In genomic region chr4:73259552-73260140, GRCh38 we compare ENCODE assay signal across 8 cellular contexts. TPM values are rescaled to one million over a fixed set of nuclear protein-coding genes. Genes with fewer than 3 reads are reported as not detected.
A peak's percentile ranks its signal among the peaks of the same experiment; 100 is the strongest.
DNase-seq lines count a peak whose midpoint lies in the region; ATAC-seq and TF ChIP-seq lines count a peak whose summit lies in the region.

No MANE protein-coding gene starts in this region.

- no peaks in the 10 kb centered on the region for H3K9me3 Mint-ChIP-seq in mesothelial cell of epicardium

- H3K27ac ChIP-seq in PC-3 (ENCODE audit: low read length) = peak overlapping the region; percentile 92
- H3K27ac ChIP-seq in caudate nucleus (ENCODE audit: low read depth, low read length) = peak overlapping the region; percentile 87
- peak overlapping the region; percentile 96 to 97 for H3K27ac ChIP-seq in uterus

- BruUV-seq in PC-3 (replicated peaks; lab: Mats Ljungman, UMichigan) = TSS peak; percentile 68

- no peaks in the 10 kb centered on the region for H3F3A ChIP-seq in PC-3 (ENCODE audit: low read length, unreplicated experiment)

- H4K20me1 ChIP-seq in PC-3 (ENCODE audit: low read length) = peaks cover 24% of the 10 kb centered on the region

- DNase-seq in activated T-cell treated with anti-CD3 and anti-CD28 coated beads for 4 hours = peak; percentile 9
- no peak for DNase-seq in activated T-cell treated with anti-CD3 and anti-CD28 coated beads, Interleukin-2, amount 50 U/mL, for 1 hour
- no peak for DNase-seq in PC-3
- peak in 3 of 61 donors; percentile 30 to 69 (median 31) for DNase-seq in caudate nucleus (lab: John Stamatoyannopoulos, UW)
- no peak for DNase-seq in mesothelial cell of epicardium (ENCODE audit: low spot score in 2 of 2, unreplicated experiment in 2 of 2)
- DNase-seq in uterus = no peak
- DNase-seq in DMS114 treated with DMSO at 0.1 percent for 48 hours (lab: John Stamatoyannopoulos, UW; ENCODE audit: unreplicated experiment) = no peak

- no peak for TF ChIP-seq POLR2A in uterus (IDR thresholded peaks at IDR 0.05)

- CTCF ChIA-PET in PC-3 (lab: Charles Lee) = interaction anchor here (0.6 kb wide), 1 partner anchor 46 kb away, joined by 4 read pairs; no protein-coding TSS in a partner anchor

- peak overlapping the region; percentile 95 for H3K9ac ChIP-seq in PC-3 (ENCODE audit: low read length)

- peaks cover 26% of the 10 kb centered on the region for H3K4me1 ChIP-seq in PC-3 (ENCODE audit: insufficient read depth, low read length)
- peaks cover 0 to 9% of the 10 kb centered on the region in 2 donors for H3K4me1 ChIP-seq in uterus

- H3K27me3 ChIP-seq in PC-3 (ENCODE audit: low read length) (no peaks in the 10 kb centered on the region), uterus (no peaks in the 10 kb centered on the region)

- peak overlapping the region; percentile 95 for H3K4me3 Mint-ChIP-seq in mesothelial cell of epicardium

- peak overlapping the region; percentile 88 for H3K4me2 ChIP-seq in PC-3 (ENCODE audit: low read length)

- POLR2A ChIA-PET in PC-3 (lab: Charles Lee; ENCODE audit: unreplicated experiment) = interaction anchor here (0.7 to 1.5 kb wide), 2 partner anchors 50 to 186 kb away, joined by 3 to 15 read pairs; no protein-coding TSS in a partner anchor

- peak overlapping the region; percentile 72 for H2AFZ ChIP-seq in PC-3 (ENCODE audit: low read length)

- TF ChIP-seq CTCF in PC-3 (conservative IDR thresholded peaks at IDR 0.05; ENCODE audit: low read depth, low read length) (no peak), mesothelial cell of epicardium (IDR thresholded peaks at IDR 0.05; ENCODE audit: unreplicated experiment) (no peak), uterus (IDR thresholded peaks at IDR 0.05) (no peak)

- H3K9me2 ChIP-seq in PC-3 (replicated peaks; ENCODE audit: low read length) = no peaks in the 10 kb centered on the region

- H3K27ac Mint-ChIP-seq in mesothelial cell of epicardium = peak overlapping the region; percentile 100

- H3K36me3 Mint-ChIP-seq in mesothelial cell of epicardium = peaks cover 3% of the 10 kb centered on the region

- no peaks in the 10 kb centered on the region for H3K36me3 ChIP-seq in PC-3 (ENCODE audit: low read depth, low read length)
- no peaks in the 10 kb centered on the region for H3K36me3 ChIP-seq in uterus

- peaks cover 64% of the 10 kb centered on the region for H3K79me2 ChIP-seq in PC-3 (ENCODE audit: low read length)

- H3K4me3 ChIP-seq in PC-3 (ENCODE audit: low read length) = peak overlapping the region; percentile 90
- peak overlapping the region; percentile 62 to 98 for H3K4me3 ChIP-seq in uterus

- ATAC-seq in HG02623 (IDR thresholded peaks at IDR 0.05; ENCODE audit: unreplicated experiment) (peak; percentile 3), PC-3 (peak; percentile 4; the same call in 1 of the 2 replicates)

- intact Hi-C loops in PC-3 (cut with micrococcal nuclease) = loop anchor here (1.0 to 10.0 kb wide), 3 partner anchors 49 to 945 kb away; no protein-coding TSS in a partner anchor
- intact Hi-C loops in uterus (cut with DNase I; ENCODE audit: low total_unique reads) = loop anchor here (5.0 kb wide), 1 partner anchor 192 kb away; the partner anchor contains the start of gene COX18

- peaks cover 34% of the 10 kb centered on the region for H3K4me1 Mint-ChIP-seq in mesothelial cell of epicardium

- no peaks in the 10 kb centered on the region for H3K27me3 Mint-ChIP-seq in mesothelial cell of epicardium (ENCODE audit: low read depth)

- H3K9me3 ChIP-seq in PC-3 (ENCODE audit: low read length) (no peaks in the 10 kb centered on the region), uterus (no peaks in the 10 kb centered on the region)

RNA-seq across cellular contexts. Expression of gene ANKRD17, which starts 1.0 kb away (rescaled TPM):
- 51.2 and 64.4 TPM in 2 replicates for total RNA-seq in PC-3 (2014; rRNA removed)
- 92.5 to 93.0 TPM (median 92.7 TPM) in 3 replicates for total RNA-seq in mesothelial cell of epicardium
- total RNA-seq in uterus = 10 to 100 TPM; 25.0 to 75.6 (median 56.7) TPM
